ENCODE assay signal across 8 cellular contexts in genomic region chr7:156892821-156893706, GRCh38. TPM values are rescaled to one million over a fixed set of nuclear protein-coding genes. Genes with fewer than 3 reads are reported as not detected.
A peak's percentile ranks its signal among the peaks of the same experiment; 100 is the strongest.
DNase-seq lines count a peak whose midpoint lies in the region; ATAC-seq and TF ChIP-seq lines count a peak whose summit lies in the region.

LMBR1 (minus strand) TSS chr7:156893183; CDS start chr7:156892993, 190 bp downstream.

- H3K27me3 Mint-ChIP-seq in activated naive CD8-positive, alpha-beta T cell treated with anti-CD3 and anti-CD28 coated beads for 36 hours, result no peaks in the 10 kb centered on the region

- H3K9me3 ChIP-seq in ovary, result no peaks in the 10 kb centered on the region
- no peaks in the 10 kb centered on the region for H3K9me3 ChIP-seq in thyroid gland

- H3K9me3 Mint-ChIP-seq in activated naive CD8-positive, alpha-beta T cell treated with anti-CD3 and anti-CD28 coated beads for 36 hours, result no peaks in the 10 kb centered on the region

- TF ChIP-seq POLR2A in ovary (IDR thresholded peaks at IDR 0.05), result peak; percentile 79
- TF ChIP-seq POLR2A in thyroid gland (IDR thresholded peaks at IDR 0.05), result peak; percentile 57 to 88

- TF ChIP-seq EP300 in ovary (IDR thresholded peaks at IDR 0.05), result no peak

- peak; percentile 67 for ATAC-seq in HG02623 (IDR thresholded peaks at IDR 0.05; ENCODE audit: unreplicated experiment)

- H3K36me3 ChIP-seq in ovary (no peaks in the 10 kb centered on the region), thyroid gland (no peaks in the 10 kb centered on the region)

- H3K4me3 ChIP-seq in GM12864 (ENCODE audit: low read depth, low read length), result peak within 1 kb of the TSS; percentile 94
- peak within 1 kb of the TSS; percentile 88 for H3K4me3 ChIP-seq in ovary
- peak within 1 kb of the TSS; percentile 29 to 99 (median 78) for H3K4me3 ChIP-seq in thyroid gland (replicated peaks in 1 of 3)

- peak within 1 kb of the TSS; percentile 91 for H3K4me3 Mint-ChIP-seq in activated naive CD8-positive, alpha-beta T cell treated with anti-CD3 and anti-CD28 coated beads for 36 hours

- DNase-seq in GM12864 (ENCODE audit: low read depth) (peak; percentile 84), NCI-H1105 (lab: John Stamatoyannopoulos, UW) (peak; percentile 91), SKM-1 treated with dmso at 0.1 percent for 144 hours (lab: John Stamatoyannopoulos, UW; ENCODE audit: unreplicated experiment) (peak; percentile 54), head of caudate nucleus (peak; percentile 83 to 97 (median 94)), ovary (peak; percentile 92 to 98 (median 95)), thyroid gland (peak; percentile 92 to 93)
- DNase-seq in activated naive CD8-positive, alpha-beta T cell treated with anti-CD3 and anti-CD28 coated beads for 36 hours, result peak; percentile 94

- peaks cover 1% of the 10 kb centered on the region for H3K4me1 ChIP-seq in ovary (ENCODE audit: insufficient read depth)
- H3K4me1 ChIP-seq in thyroid gland, result peaks cover 13 to 16% of the 10 kb centered on the region in 2 donors

- TF ChIP-seq CTCF in GM12864 (IDR thresholded peaks at IDR 0.05; ENCODE audit: low read depth, low read length, missing control alignments), result peak; percentile 65
- TF ChIP-seq CTCF in ovary (IDR thresholded peaks at IDR 0.05), result peak; percentile 78 to 88 (median 86)
- peak; percentile 12 to 86 (median 76) for TF ChIP-seq CTCF in thyroid gland (IDR thresholded peaks at IDR 0.05)

- WGBS in ovary, 3 donors, result 0 to 1% (median 1%) methylated on average over 44 to 97 of the region's 97 CpGs
- WGBS in thyroid gland, 2 donors, result 0 to 1% methylated on average over 5 to 28 of the region's 97 CpGs

- H3K36me3 Mint-ChIP-seq in activated naive CD8-positive, alpha-beta T cell treated with anti-CD3 and anti-CD28 coated beads for 36 hours, result peaks cover 21% of the 10 kb centered on the region

- peak within 1 kb of the TSS; percentile 91 for H3K27ac Mint-ChIP-seq in activated naive CD8-positive, alpha-beta T cell treated with anti-CD3 and anti-CD28 coated beads for 36 hours

- H3K27ac ChIP-seq in ovary (peak within 1 kb of the TSS; percentile 85 to 94), thyroid gland (peak within 1 kb of the TSS; percentile 86 to 88 (median 87))

- peaks cover 42% of the 10 kb centered on the region for H3K4me1 Mint-ChIP-seq in activated naive CD8-positive, alpha-beta T cell treated with anti-CD3 and anti-CD28 coated beads for 36 hours

- intact Hi-C loops in head of caudate nucleus (cut with DNase I), result loop anchor here (10.0 kb wide), 2 partner anchors 252 to 442 kb away; partner anchors contain the start of gene DNAJB6
- intact Hi-C loops in ovary (cut with DNase I), result no loop called here
- intact Hi-C loops in thyroid gland (cut with DNase I), result no loop called here

- H3K27me3 ChIP-seq in ovary, result no peaks in the 10 kb centered on the region
- no peaks in the 10 kb centered on the region for H3K27me3 ChIP-seq in thyroid gland

RNA-seq across cellular contexts. Expression of gene LMBR1, which starts in this region (rescaled TPM):
- 10 to 100 TPM; 47.5 to 50.4 TPM for total RNA-seq in activated naive CD8-positive, alpha-beta T cell treated with anti-CD3 and anti-CD28 coated beads for 36 hours
- total RNA-seq in ovary, result 10 to 100 TPM; 46.9 to 77.1 (median 63.5) TPM
- 10 to 100 TPM; 20.0 to 50.7 TPM for polyA plus RNA-seq in ovary
- total RNA-seq in thyroid gland, result 100 to 1,000 TPM in 2 of 4 donors, 10 to 100 TPM in 2; 73.9 to 205 (median 113) TPM

Comparison
In these comparisons a context has a peak if more than half of its experiments do, and no peak if none do; other contexts are left out.
1. Peak in every context shown above with its lines: DNase-seq, ATAC-seq, H3K4me3 ChIP-seq and H3K27ac ChIP-seq.